2 cellular contexts compared by ENCODE assay signal in the genomic region with DNA sequence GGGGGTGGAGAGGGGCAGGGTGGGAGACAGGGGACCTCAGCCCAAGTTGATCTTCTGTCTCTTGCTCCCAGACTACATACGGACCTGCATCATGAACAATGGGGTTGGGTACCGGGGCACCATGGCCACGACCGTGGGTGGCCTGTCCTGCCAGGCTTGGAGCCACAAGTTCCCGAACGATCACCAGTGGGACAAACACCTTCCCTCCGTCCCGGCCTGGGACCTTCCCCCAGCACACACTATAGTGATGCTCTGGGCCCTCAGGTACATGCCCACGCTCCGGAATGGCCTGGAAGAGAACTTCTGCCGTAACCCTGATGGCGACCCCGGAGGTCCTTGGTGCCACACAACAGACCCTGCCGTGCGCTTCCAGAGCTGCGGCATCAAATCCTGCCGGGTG. TPM values are rescaled to one million over a fixed set of nuclear protein-coding genes. Genes with fewer than 3 reads are reported as not detected.
"Had no signal": no experiment of that assay in that cellular context is flagged by ENCODE, and none has a peak within 500 bp of the region (broad histone marks: within the 10 kb centered on the region; RNA-seq: fewer than 3 reads in every experiment).

No MANE protein-coding gene starts in this region.

RNA-seq across cellular contexts. Expression of a gene that starts 20.0 kb away (rescaled TPM):
- total RNA-seq: LHCN-M2 had no signal
- polyA plus RNA-seq: adipose tissue had no signal
